9 cellular contexts compared by ENCODE assay signal in the genomic region with DNA sequence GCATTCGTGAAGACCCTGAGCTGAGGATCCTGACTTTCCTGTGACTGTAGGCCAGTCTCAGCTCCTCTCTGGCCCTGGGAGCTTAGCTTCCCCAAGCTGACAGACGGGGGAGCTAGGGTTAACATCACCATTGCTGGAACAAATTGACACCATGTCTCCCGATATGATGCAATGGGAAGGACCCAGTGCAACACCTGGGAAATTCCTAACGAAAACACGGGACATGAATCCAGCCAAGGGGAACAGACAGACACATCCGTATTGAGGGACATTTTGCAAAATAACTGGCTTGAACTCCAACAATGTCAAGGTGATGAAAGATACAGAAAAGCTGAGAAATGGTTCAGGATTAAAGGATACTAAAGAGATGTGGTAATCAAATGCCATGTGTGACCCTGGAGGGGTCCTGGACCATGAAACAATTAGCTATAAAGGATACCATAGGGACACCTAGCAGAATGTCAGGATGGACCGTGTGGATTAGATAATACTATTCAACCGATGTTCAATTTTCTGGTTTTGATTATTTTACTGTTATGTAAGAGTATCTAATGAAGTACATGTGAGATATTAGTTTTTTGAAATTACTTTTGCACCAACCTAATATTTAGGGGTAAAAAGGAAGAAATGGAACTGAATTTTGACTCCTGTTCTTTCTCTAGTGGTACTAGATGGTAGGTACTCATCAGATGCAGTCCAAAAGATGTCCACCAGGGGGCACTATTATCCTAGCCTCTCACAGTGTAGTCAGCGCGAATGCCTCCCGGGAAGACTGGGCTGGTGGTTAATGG. TPM values are rescaled to one million over a fixed set of nuclear protein-coding genes. Genes with fewer than 3 reads are reported as not detected.
DNase-seq lines count a peak whose midpoint lies in the region; ATAC-seq and TF ChIP-seq lines count a peak whose summit lies in the region.
"Had no signal": no experiment of that assay in that cellular context is flagged by ENCODE, and none has a peak within 500 bp of the region (broad histone marks: within the 10 kb centered on the region; RNA-seq: fewer than 3 reads in every experiment).

No MANE protein-coding gene starts in this region.

- TF ChIP-seq CTCF in LNCaP clone FGC (IDR thresholded peaks at IDR 0.05; ENCODE audit: control insufficient read depth, extremely low read depth, insufficient read depth) (peak; percentile 85), gastroesophageal sphincter (IDR thresholded peaks at IDR 0.05) (peak; percentile 87 to 98 (median 97)), ovary (IDR thresholded peaks at IDR 0.05) (peak; percentile 86 to 94 (median 90)), upper lobe of left lung (IDR thresholded peaks at IDR 0.05) (peak; percentile 85 to 91 (median 85))

- H3K27ac ChIP-seq in gastroesophageal sphincter (no peak overlapping the region), ovary (no peak overlapping the region), upper lobe of left lung (no peak overlapping the region)
- H3K27ac ChIP-seq: skin epidermis had no signal

- TF ChIP-seq POLR2A in gastroesophageal sphincter (IDR thresholded peaks at IDR 0.05) (no peak), ovary (IDR thresholded peaks at IDR 0.05) (no peak), upper lobe of left lung (IDR thresholded peaks at IDR 0.05) (no peak)

- intact Hi-C loops in ovary (cut with DNase I): loop anchor here in 2 of 4 donors (5.0 to 10.0 kb wide), 3 partner anchors 97 to 287 kb away; partner anchors contain the start of gene IRGM (in 2 of the 2)

- TF ChIP-seq EP300 in gastroesophageal sphincter (IDR thresholded peaks at IDR 0.05) (no peak), ovary (IDR thresholded peaks at IDR 0.05) (no peak), upper lobe of left lung (IDR thresholded peaks at IDR 0.05) (no peak)

- H3K9me3 ChIP-seq in gastroesophageal sphincter (no peaks in the 10 kb centered on the region), ovary (no peaks in the 10 kb centered on the region), upper lobe of left lung (no peaks in the 10 kb centered on the region)

- H3K27me3 ChIP-seq in gastroesophageal sphincter (no peaks in the 10 kb centered on the region), ovary (no peaks in the 10 kb centered on the region), upper lobe of left lung (no peaks in the 10 kb centered on the region)

- H3K4me3 ChIP-seq in LNCaP clone FGC (ENCODE audit: low read depth, low read length) (no peak overlapping the region), gastroesophageal sphincter (no peak overlapping the region), ovary (no peak overlapping the region), upper lobe of left lung (no peak overlapping the region)
- H3K4me3 ChIP-seq: skin epidermis had no signal

- ATAC-seq in GM21737 (IDR thresholded peaks at IDR 0.05; ENCODE audit: unreplicated experiment) (peak; percentile 60), gastroesophageal sphincter (peak; percentile 89), upper lobe of left lung (ENCODE audit: low FRiP score in 2 of 2) (peak; percentile 91 to 92)

- H3K4me1 ChIP-seq in gastroesophageal sphincter (peaks cover 0 to 23% (median 0%) of the 10 kb centered on the region in 3 donors), ovary (ENCODE audit: insufficient read depth) (no peaks in the 10 kb centered on the region), upper lobe of left lung (peaks cover 0 to 7% (median 4%) of the 10 kb centered on the region in 4 donors)

- H3K36me3 ChIP-seq in gastroesophageal sphincter (peaks cover 0 to 12% of the 10 kb centered on the region in 2 donors), ovary (no peaks in the 10 kb centered on the region), upper lobe of left lung (peaks cover 0 to 19% (median 7%) of the 10 kb centered on the region in 4 donors)

- DNase-seq in Daoy (ENCODE audit: low read depth) (peak; percentile 81), LNCaP clone FGC (ENCODE audit: low read depth) (no peak), SHP77 (lab: John Stamatoyannopoulos, UW) (peak; percentile 42 to 76), ovary (peak; percentile 64 to 95 (median 83)), upper lobe of left lung (peak in 1 of 2 donors; percentile 89)
- DNase-seq in activated effector memory CD4-positive, alpha-beta T cell treated with Interleukin-2 at 50 U/mL for 16 hours: peak; percentile 43

- 11 to 16% methylated on average over 10 of the region's 11 CpGs for WGBS in gastroesophageal sphincter (ENCODE audit: low coverage in 1 of 2), 2 donors
- 12 to 16% (median 14%) methylated on average over 11 of the region's 11 CpGs for WGBS in ovary, 3 donors
- WGBS in upper lobe of left lung, 2 donors: 23 to 27% methylated on average over 11 of the region's 11 CpGs

RNA-seq across cellular contexts. Expression of gene NDST1, which starts 52.7 kb away (rescaled TPM):
- 16.1 and 34.7 TPM in 2 replicates for total RNA-seq in Daoy (2014; rRNA removed; shearing (Covaris generic))
- total RNA-seq in gastroesophageal sphincter (100 to 1,000 TPM in 1 of 4 donors, 10 to 100 TPM in 3; 58.3 to 146 (median 72.1) TPM), ovary (100 to 1,000 TPM in 3 of 7 donors, 10 to 100 TPM in 4; 31.0 to 139 (median 92.8) TPM), upper lobe of left lung (100 to 1,000 TPM in 5 of 6 donors, 10 to 100 TPM in 1; 81.7 to 265 (median 166) TPM)
- 10 to 100 TPM; 31.8 to 44.1 TPM for polyA plus RNA-seq in ovary
